In the genomic region with DNA sequence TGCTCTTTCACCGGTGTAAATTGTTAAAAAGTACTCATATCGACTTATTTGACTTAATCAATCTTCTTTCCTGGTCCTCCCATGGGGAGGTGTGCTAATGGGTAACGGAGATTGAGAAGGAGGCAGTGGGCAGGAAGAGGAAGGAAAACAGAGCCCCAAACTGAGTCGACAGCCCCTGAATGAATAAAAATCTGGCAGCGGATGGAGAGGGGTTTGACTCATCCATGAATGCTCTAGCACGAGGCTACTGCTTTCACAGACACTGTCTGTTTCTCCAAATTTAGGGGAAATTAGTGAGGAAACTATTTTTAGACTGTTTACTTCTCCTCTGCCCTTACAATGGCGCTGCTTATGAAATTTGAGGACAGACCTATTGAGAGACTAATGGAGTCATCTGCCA, we compare ENCODE assay signal across 12 cellular contexts.
DNase-seq lines count a peak whose midpoint lies in the region; ATAC-seq and TF ChIP-seq lines count a peak whose summit lies in the region.
"Had no signal": no experiment of that assay in that cellular context is flagged by ENCODE, and none has a peak within 500 bp of the region (broad histone marks: within the 10 kb centered on the region; RNA-seq: fewer than 3 reads in every experiment).

No MANE protein-coding gene starts in this region.

- no peaks in the 10 kb centered on the region for H3K79me2 ChIP-seq in Karpas-422 (ENCODE audit: low read length)

- H2BK15ac ChIP-seq in IMR-90 (ENCODE audit: low read depth, low read length), result peak overlapping the region; percentile 55; the same call in 1 of the 3 replicates

- H3K9me3 ChIP-seq in IMR-90 (ENCODE audit: control insufficient read depth, insufficient read depth, low read length), result no peaks in the 10 kb centered on the region
- H3K9me3 ChIP-seq in adipocyte (ENCODE audit: control insufficient read depth, low read length), result no peaks in the 10 kb centered on the region
- H3K9me3 ChIP-seq in Karpas-422 (ENCODE audit: low read length), result no peaks in the 10 kb centered on the region
- H3K9me3 ChIP-seq: ascending aorta, BLaER1 had no signal

- no peak overlapping the region for H4K91ac ChIP-seq in IMR-90 (ENCODE audit: insufficient read depth, low read depth, low read length)

- no peak overlapping the region for H3K4me3 ChIP-seq in IMR-90 (ENCODE audit: insufficient read depth, low read depth, low read length)
- no peak overlapping the region for H3K4me3 ChIP-seq in adipocyte (ENCODE audit: low read length)
- no peak overlapping the region for H3K4me3 ChIP-seq in Karpas-422 (ENCODE audit: low read length)
- H3K4me3 ChIP-seq: ascending aorta, BLaER1 had no signal

- H3K36me3 Mint-ChIP-seq in natural killer cell, result no peaks in the 10 kb centered on the region

- H3K4me1 Mint-ChIP-seq in natural killer cell, result no peaks in the 10 kb centered on the region

- intact Hi-C loops in IMR-90 (cut with micrococcal nuclease) (no loop called here), natural killer cell (cut with micrococcal nuclease) (no loop called here)

- H3K23ac ChIP-seq in IMR-90 (ENCODE audit: low read depth, low read length), result no peak overlapping the region; the same call in 1 of the 2 replicates

- no peak overlapping the region for H3K4me3 Mint-ChIP-seq in natural killer cell
- H3K4me3 Mint-ChIP-seq: neural crest cell had no signal

- H2AFZ ChIP-seq in IMR-90 (replicated peaks; ENCODE audit: low read length, poor library complexity) (no peak overlapping the region), Karpas-422 (ENCODE audit: low read length) (no peak overlapping the region)

- peak overlapping the region; percentile 74; the same call in 1 of the 2 replicates for H2BK20ac ChIP-seq in IMR-90 (ENCODE audit: low read depth, low read length)

- peaks cover 21 to 52% of the 10 kb centered on the region in 2 donors for H3K27me3 Mint-ChIP-seq in natural killer cell (ENCODE audit: low read depth in 2 of 2)

- H3K9me3 Mint-ChIP-seq in natural killer cell, result no peaks in the 10 kb centered on the region
- H3K9me3 Mint-ChIP-seq: neural crest cell had no signal

- no peak for TF ChIP-seq RAD21 in IMR-90 (IDR thresholded peaks at IDR 0.05; ENCODE audit: low read length)

- DNase-seq in AG08395 (ENCODE audit: low spot score), result peak; percentile 68
- DNase-seq in IMR-90, result peak; percentile 83
- DNase-seq in adipocyte (ENCODE audit: low read depth), result peak; percentile 47
- DNase-seq in hepatic stellate cell (ENCODE audit: low spot score), result peak; percentile 28
- DNase-seq in Karpas-422, result no peak
- no peak for DNase-seq in natural killer cell
- no peak for DNase-seq in HuH-7 (ENCODE audit: low spot score)
- DNase-seq: NCI-H2171 had no signal

- ATAC-seq in IMR-90 (ENCODE audit: low read depth) (peak; percentile 79), natural killer cell (no peak), GM18505 (IDR thresholded peaks at IDR 0.05; ENCODE audit: unreplicated experiment) (no peak)

- H3K36me3 ChIP-seq in IMR-90 (ENCODE audit: control insufficient read depth, insufficient read depth, low read length) (no peaks in the 10 kb centered on the region), adipocyte (ENCODE audit: control insufficient read depth, insufficient read depth, low read length, severe bottlenecking) (no peaks in the 10 kb centered on the region), Karpas-422 (ENCODE audit: insufficient read depth, low read length) (no peaks in the 10 kb centered on the region)
- H3K36me3 ChIP-seq: ascending aorta, BLaER1 had no signal

- no peaks in the 10 kb centered on the region for H3K79me1 ChIP-seq in IMR-90 (ENCODE audit: low read depth in 1 of 2, low read length in 2 of 2)

- H3K4me2 ChIP-seq in IMR-90 (ENCODE audit: low read depth, low read length) (peak overlapping the region; percentile 71), Karpas-422 (ENCODE audit: low read depth, low read length, poor library complexity, severe bottlenecking) (no peak overlapping the region)
- H3K4me2 ChIP-seq: BLaER1 had no signal

- dilution Hi-C loops in IMR-90 (cut with HindIII; ENCODE audit: low sequenced_read_pairs, unreplicated experiment), result no loop called here

- in situ Hi-C loops in IMR-90 (cut with MboI; ENCODE audit: low sequenced_read_pairs), result no loop called here

- H4K20me1 ChIP-seq in IMR-90 (ENCODE audit: insufficient read depth, low read length), result no peaks in the 10 kb centered on the region
- no peaks in the 10 kb centered on the region for H4K20me1 ChIP-seq in Karpas-422 (ENCODE audit: insufficient read depth, low read depth, low read length)
- H4K20me1 ChIP-seq: BLaER1 had no signal

- TF ChIP-seq CTCF in IMR-90 (conservative IDR thresholded peaks at IDR 0.05; ENCODE audit: low read depth, low read length), result no peak
- no peak for TF ChIP-seq CTCF in natural killer cell (IDR thresholded peaks at IDR 0.05)

- H3K9me1 ChIP-seq in IMR-90 (ENCODE audit: insufficient read depth, low read length), result peaks cover 6% of the 10 kb centered on the region; the same call in 1 of the 2 replicates

- no peak overlapping the region for H2AK9ac ChIP-seq in IMR-90 (replicated peaks; ENCODE audit: low read depth, low read length, poor library complexity)

- H2BK5ac ChIP-seq in IMR-90 (ENCODE audit: low read depth, low read length, poor library complexity, severe bottlenecking), result peak overlapping the region; percentile 45

- H3K56ac ChIP-seq in IMR-90 (ENCODE audit: extremely low read depth, insufficient read depth, low read length), result no peak overlapping the region

- H4K5ac ChIP-seq in IMR-90 (ENCODE audit: low read depth, low read length), result no peak overlapping the region

- H3K4ac ChIP-seq in IMR-90 (ENCODE audit: low read depth, low read length), result peak overlapping the region; percentile 60; the same call in 1 of the 2 replicates

- peak overlapping the region in 1 of 2 experiments; percentile 81; a peak in 1 of 4 replicates for H4K8ac ChIP-seq in IMR-90 (ENCODE audit: low read depth in 2 of 2, low read length in 2 of 2)

- H2BK120ac ChIP-seq in IMR-90 (ENCODE audit: low read depth, low read length), result peak overlapping the region; percentile 77

- peak overlapping the region; percentile 39 for H3K27ac ChIP-seq in IMR-90 (ENCODE audit: insufficient read depth, low read length)
- H3K27ac ChIP-seq in Karpas-422 (ENCODE audit: low read length), result no peak overlapping the region
- H3K27ac ChIP-seq: ascending aorta, BLaER1 had no signal

- BruUV-seq in IMR-90 (replicated peaks; lab: Mats Ljungman, UMichigan), result no TSS peak

- peak overlapping the region; percentile 58; the same call in 1 of the 2 replicates for H3K18ac ChIP-seq in IMR-90 (ENCODE audit: low read depth, low read length)

- POLR2A ChIA-PET in IMR-90 (lab: Charles Lee; ENCODE audit: unreplicated experiment), result no interaction called here

- no peak overlapping the region for H2AK5ac ChIP-seq in IMR-90 (ENCODE audit: low read depth, low read length)

- H3K14ac ChIP-seq in IMR-90 (replicated peaks; ENCODE audit: low read depth, low read length), result peak overlapping the region; percentile 74; the same call in 1 of the 2 replicates

- no peak overlapping the region for H3K9ac ChIP-seq in IMR-90 (ENCODE audit: low read depth, low read length)
- no peak overlapping the region for H3K9ac ChIP-seq in adipocyte (ENCODE audit: low read length)
- H3K9ac ChIP-seq in Karpas-422 (ENCODE audit: low read length), result no peak overlapping the region
- H3K9ac ChIP-seq: BLaER1 had no signal

- H3K27ac Mint-ChIP-seq in natural killer cell, result no peak overlapping the region

- CTCF ChIA-PET in IMR-90 (lab: Yijun Ruan, JAX), result no interaction called here

- TF ChIP-seq POLR2A in IMR-90 (IDR thresholded peaks at IDR 0.05; ENCODE audit: low read depth, low read length) (no peak), GM18505 (IDR thresholded peaks at IDR 0.05; ENCODE audit: borderline replicate concordance, extremely low read depth, insufficient read depth, insufficient read length) (no peak)

- no CpG with 5 or more reads among the region's 7 CpGs for WGBS in IMR-90 (ENCODE audit: extremely low coverage in 2 of 2, insufficient read length in 1 of 2), 2 experiments

- H3K9me2 ChIP-seq in Karpas-422 (replicated peaks; ENCODE audit: insufficient read depth, low read length), result no peaks in the 10 kb centered on the region

- H3K27me3 ChIP-seq in IMR-90 (ENCODE audit: control insufficient read depth, insufficient read depth, low read length) (no peaks in the 10 kb centered on the region), adipocyte (replicated peaks; ENCODE audit: control insufficient read depth, insufficient read depth, low read length) (no peaks in the 10 kb centered on the region), Karpas-422 (ENCODE audit: low read length) (no peaks in the 10 kb centered on the region)
- H3K27me3 ChIP-seq: ascending aorta, BLaER1 had no signal

- 0 out of 2 replicates have a peak, but pooled peaks cover 6% of the 10 kb centered on the region for H3K4me1 ChIP-seq in IMR-90 (ENCODE audit: control insufficient read depth, insufficient read depth, low read length)
- peaks cover 18% of the 10 kb centered on the region for H3K4me1 ChIP-seq in adipocyte (ENCODE audit: control insufficient read depth, insufficient read depth, low read length)
- no peaks in the 10 kb centered on the region for H3K4me1 ChIP-seq in Karpas-422 (ENCODE audit: low read length)
- H3K4me1 ChIP-seq: ascending aorta, BLaER1 had no signal

TF ChIP-seq in IMR-90, 13 proteins besides CTCF, POLR2A, EP300 and RAD21:
- TF ChIP-seq FOS (IDR thresholded peaks at IDR 0.05; ENCODE audit: low read depth, low read length) (peak; percentile 58), BHLHE40 (IDR thresholded peaks at IDR 0.05; ENCODE audit: low read depth, low read length) (peak; percentile 50), SMC3 (IDR thresholded peaks at IDR 0.05; ENCODE audit: low read depth, low read length) (no peak), CEBPB (IDR thresholded peaks at IDR 0.05; ENCODE audit: low read depth, low read length) (peak; percentile 29; the same call in 1 of the 2 replicates)
- TF ChIP-seq, protein P1, sequence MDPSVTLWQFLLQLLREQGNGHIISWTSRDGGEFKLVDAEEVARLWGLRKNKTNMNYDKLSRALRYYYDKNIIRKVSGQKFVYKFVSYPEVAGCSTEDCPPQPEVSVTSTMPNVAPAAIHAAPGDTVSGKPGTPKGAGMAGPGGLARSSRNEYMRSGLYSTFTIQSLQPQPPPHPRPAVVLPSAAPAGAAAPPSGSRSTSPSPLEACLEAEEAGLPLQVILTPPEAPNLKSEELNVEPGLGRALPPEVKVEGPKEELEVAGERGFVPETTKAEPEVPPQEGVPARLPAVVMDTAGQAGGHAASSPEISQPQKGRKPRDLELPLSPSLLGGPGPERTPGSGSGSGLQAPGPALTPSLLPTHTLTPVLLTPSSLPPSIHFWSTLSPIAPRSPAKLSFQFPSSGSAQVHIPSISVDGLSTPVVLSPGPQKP (IDR thresholded peaks at IDR 0.05; ENCODE audit: borderline replicate concordance, low read depth, low read length), result no peak

Comparison
In these comparisons a context has a peak if more than half of its experiments do, and no peak if none do; other contexts are left out.
1. DNase-seq: peak in AG08395 (single experiment), IMR-90 (single experiment), adipocyte (single experiment) and hepatic stellate cell (single experiment); none in Karpas-422 (single experiment), natural killer cell (single experiment) and HuH-7 (single experiment).